1 cellular context compared by ENCODE assay signal in the genomic region with DNA sequence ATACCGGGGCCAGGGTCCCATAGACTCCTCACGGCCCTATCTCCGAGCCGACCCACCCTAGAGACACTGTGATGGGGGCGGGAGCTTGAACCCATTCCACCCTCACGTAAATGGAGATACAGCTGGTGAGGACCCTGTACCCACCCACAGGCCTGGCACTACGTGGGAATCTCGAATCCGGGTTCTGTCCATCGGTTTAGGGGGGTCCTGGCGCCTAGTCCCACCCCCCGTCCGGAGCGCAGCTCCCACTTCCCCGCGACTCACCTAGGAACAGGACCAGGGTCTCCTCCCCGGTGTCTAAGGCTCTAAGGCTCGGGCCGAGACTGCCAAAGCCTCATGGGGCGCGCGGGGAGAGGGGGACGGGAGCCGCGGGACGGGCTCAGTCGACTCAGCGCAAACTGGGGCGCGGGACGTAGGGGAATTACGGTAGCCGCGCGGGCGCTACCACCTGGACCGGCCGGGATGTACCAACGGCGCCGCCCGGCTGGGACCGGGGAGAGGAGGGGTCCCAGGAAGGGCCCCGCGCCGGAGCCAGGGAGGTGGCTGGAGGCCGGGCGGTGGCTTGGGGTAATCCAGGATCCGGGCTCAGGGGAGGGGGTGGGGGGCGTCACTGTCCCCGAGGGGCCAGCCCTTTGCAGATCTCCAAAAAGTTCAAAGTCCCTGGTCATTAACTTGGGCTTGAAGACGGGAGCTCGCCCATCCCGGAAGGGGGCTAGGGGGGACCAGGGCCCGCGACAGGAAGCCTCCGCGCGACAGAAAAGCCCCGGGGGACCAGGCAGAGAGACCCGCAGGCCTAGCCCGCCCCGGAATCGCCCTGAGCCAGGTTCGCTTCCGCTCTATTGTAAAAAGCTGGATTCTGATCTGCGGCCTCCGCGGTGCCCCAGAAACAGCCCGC.
TF ChIP-seq lines count a peak whose summit lies in the region.

No MANE protein-coding gene starts in this region.

TF ChIP-seq in endothelial cell of umbilical vein, 7 proteins besides CTCF, POLR2A, EP300 and RAD21:
- TF ChIP-seq, protein P1, sequence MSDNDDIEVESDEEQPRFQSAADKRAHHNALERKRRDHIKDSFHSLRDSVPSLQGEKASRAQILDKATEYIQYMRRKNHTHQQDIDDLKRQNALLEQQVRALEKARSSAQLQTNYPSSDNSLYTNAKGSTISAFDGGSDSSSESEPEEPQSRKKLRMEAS (IDR thresholded peaks at IDR 0.05; ENCODE audit: insufficient read depth, insufficient read length) = no peak
- TF ChIP-seq GATA2 (IDR thresholded peaks at IDR 0.05; ENCODE audit: insufficient read depth, insufficient read length, low read depth, low read length) (no peak), JUN (IDR thresholded peaks at IDR 0.05; ENCODE audit: borderline replicate concordance, insufficient read depth, insufficient read length, low read depth) (no peak), MYC (IDR thresholded peaks at IDR 0.05; ENCODE audit: low read depth, low read length) (no peak), EZH2 (IDR thresholded peaks at IDR 0.05; ENCODE audit: borderline replicate concordance, low read depth, low read length, severe bottlenecking) (no peak), POLR2AphosphoS5 (IDR thresholded peaks at IDR 0.05; ENCODE audit: insufficient read depth, low read depth, low read length) (peak; percentile 57)
